In the genomic region with DNA sequence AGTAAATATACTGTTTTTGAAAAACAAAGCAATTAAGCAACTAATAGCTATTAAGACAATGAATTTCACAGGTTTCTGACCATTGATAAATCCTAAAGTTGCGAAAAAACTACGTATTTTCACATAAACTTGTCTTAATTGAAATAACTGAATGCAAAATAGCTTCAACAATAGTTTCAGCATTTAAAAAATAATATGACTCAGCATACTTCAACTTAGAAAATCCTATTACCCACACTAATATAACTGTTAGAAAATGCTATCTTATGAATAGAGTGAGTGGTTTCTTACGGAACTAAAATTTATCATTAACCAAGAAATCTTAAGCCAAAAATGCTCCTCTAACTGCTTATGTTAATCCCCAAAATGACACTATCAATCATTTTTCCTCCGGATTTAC, we compare ENCODE assay signal across 31 cellular contexts.
"Had no signal": no experiment of that assay in that cellular context is flagged by ENCODE, and none has a peak within 500 bp of the region (broad histone marks: within the 10 kb centered on the region; RNA-seq: fewer than 3 reads in every experiment).

No MANE protein-coding gene starts in this region.

- ATAC-seq: effector memory CD8-positive, alpha-beta T cell; heart right ventricle; left ventricle myocardium superior; naive thymus-derived CD4-positive, alpha-beta T cell; sciatic nerve; stimulated activated memory B cell treated with anti-CD40 and anti-IgM and Interleukin-4, amounts not matched to agents 10 μg/mL and 1 μg/mL and 100 μg/mL, for 72 hours; stimulated activated naive CD8-positive, alpha-beta T cell treated with anti-CD3 and anti-CD28 coated beads, Interleukin-15, Interleukin-2, amounts not matched to agents 100 U/mL and 50 U/mL, for 24 hours had no signal

- H3K9me3 Mint-ChIP-seq: neural progenitor cell; stimulated activated memory B cell treated with anti-CD40 and anti-IgM and Interleukin-4, amounts not matched to agents 10 μg/mL and 1 μg/mL and 100 μg/mL, for 72 hours had no signal

- H3K4me1 ChIP-seq: heart right ventricle, neural progenitor cell, parathyroid adenoma, right atrium auricular region, testis, tibial artery had no signal

- H3K36me3 ChIP-seq: neural progenitor cell, right atrium auricular region had no signal

- H3K79me2 ChIP-seq: parathyroid adenoma had no signal

- H3K36me3 Mint-ChIP-seq: stimulated activated memory B cell treated with anti-CD40 and anti-IgM and Interleukin-4, amounts not matched to agents 10 μg/mL and 1 μg/mL and 100 μg/mL, for 72 hours; type B pancreatic cell had no signal

- H2AFZ ChIP-seq: neural progenitor cell, parathyroid adenoma had no signal

- H3K27me3 Mint-ChIP-seq: progenitor cell of endocrine pancreas; stimulated activated memory B cell treated with anti-CD40 and anti-IgM and Interleukin-4, amounts not matched to agents 10 μg/mL and 1 μg/mL and 100 μg/mL, for 72 hours; type B pancreatic cell had no signal

- H3K4me2 ChIP-seq: neural progenitor cell, smooth muscle cell had no signal

- FAIRE-seq: endometrium, keratinocyte had no signal

- H3K27ac ChIP-seq: esophagus squamous epithelium, heart right ventricle, neural progenitor cell, parathyroid adenoma, right atrium auricular region, testis, tibial artery had no signal

- DNase-seq: cortex of kidney; effector memory CD8-positive, alpha-beta T cell; erythroblast; esophagus squamous epithelium; foreskin melanocyte; glutamatergic neuron; heart right ventricle; hippocampal formation; left ventricle myocardium superior; mesenchymal stem cell; midbrain; naive thymus-derived CD4-positive, alpha-beta T cell; stimulated activated CD4-positive, alpha-beta T cell treated with anti-CD3 and anti-CD28 coated beads, Interleukin-12 subunit alpha, Interleukin-12 subunit beta, amount 100 ng/mL, for 4 hours; stimulated activated CD4-positive, alpha-beta T cell treated with anti-CD3 and anti-CD28 coated beads, Interleukin-2, amount 100 ng/mL, for 24 hours; stimulated activated CD4-positive, alpha-beta T cell treated with anti-CD3 and anti-CD28 coated beads, Interleukin-4, amount 100 ng/mL, for 24 hours; stimulated activated naive CD8-positive, alpha-beta T cell treated with anti-CD3 and anti-CD28 coated beads, Interleukin-15, Interleukin-2, amounts not matched to agents 100 U/mL and 50 U/mL, for 24 hours; substantia nigra; testis; tibial artery had no signal

- H3K27ac Mint-ChIP-seq: effector memory CD8-positive, alpha-beta T cell; naive thymus-derived CD4-positive, alpha-beta T cell; nephron; neural progenitor cell; progenitor cell of endocrine pancreas; stimulated activated memory B cell treated with anti-CD40 and anti-IgM and Interleukin-4, amounts not matched to agents 10 μg/mL and 1 μg/mL and 100 μg/mL, for 72 hours; type B pancreatic cell had no signal

- H3K9ac ChIP-seq: neural progenitor cell, parathyroid adenoma had no signal

- H3K4me1 Mint-ChIP-seq: naive thymus-derived CD4-positive, alpha-beta T cell; nephron; neural progenitor cell; stimulated activated memory B cell treated with anti-CD40 and anti-IgM and Interleukin-4, amounts not matched to agents 10 μg/mL and 1 μg/mL and 100 μg/mL, for 72 hours had no signal

- H3K27me3 ChIP-seq: esophagus squamous epithelium, heart right ventricle, neural progenitor cell, right atrium auricular region, testis, tibial artery had no signal

- H3K4me3 Mint-ChIP-seq: effector memory CD8-positive, alpha-beta T cell; naive thymus-derived CD4-positive, alpha-beta T cell; nephron; neural progenitor cell; stimulated activated memory B cell treated with anti-CD40 and anti-IgM and Interleukin-4, amounts not matched to agents 10 μg/mL and 1 μg/mL and 100 μg/mL, for 72 hours; type B pancreatic cell had no signal

- H3K4me3 ChIP-seq: esophagus squamous epithelium, heart right ventricle, lung, neural progenitor cell, right atrium auricular region, smooth muscle cell, testis, tibial artery had no signal

- H3K9me3 ChIP-seq: esophagus squamous epithelium, heart right ventricle, right atrium auricular region, testis, tibial artery had no signal
